1 cellular context compared by ENCODE assay signal in the genomic region with DNA sequence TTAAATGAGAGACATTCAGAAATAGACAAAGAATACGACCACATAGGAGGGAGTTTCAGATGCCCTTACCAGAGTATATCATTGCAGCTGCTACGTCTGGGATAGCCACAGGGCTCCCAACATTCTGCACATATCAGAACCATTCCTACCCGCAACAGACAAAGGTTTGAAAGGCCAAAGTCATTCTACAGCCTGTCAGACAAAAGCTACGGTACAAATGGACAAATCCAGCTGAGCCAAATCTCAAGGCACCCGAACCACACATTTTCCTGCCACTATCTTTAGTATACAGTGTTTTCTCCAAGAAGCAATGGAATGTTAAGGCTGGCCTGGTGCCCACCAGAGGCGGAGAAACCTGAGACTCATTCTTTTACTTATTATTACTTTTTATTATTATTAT.
TF ChIP-seq lines count a peak whose summit lies in the region.

No MANE protein-coding gene starts in this region.

TF ChIP-seq in H1, 55 proteins besides CTCF, POLR2A, EP300 and RAD21:
- TF ChIP-seq, protein P1, sequence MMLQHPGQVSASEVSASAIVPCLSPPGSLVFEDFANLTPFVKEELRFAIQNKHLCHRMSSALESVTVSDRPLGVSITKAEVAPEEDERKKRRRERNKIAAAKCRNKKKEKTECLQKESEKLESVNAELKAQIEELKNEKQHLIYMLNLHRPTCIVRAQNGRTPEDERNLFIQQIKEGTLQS (IDR thresholded peaks at IDR 0.05; ENCODE audit: insufficient read depth, low read depth, low read length): no peak
- TF ChIP-seq CHD2 (IDR thresholded peaks at IDR 0.05; ENCODE audit: low read length) (no peak), SP4 (IDR thresholded peaks at IDR 0.05; ENCODE audit: low read length) (no peak), SAP30 (IDR thresholded peaks at IDR 0.05; ENCODE audit: insufficient read depth, insufficient replicate concordance, low read length) (no peak), CBX5 (IDR thresholded peaks at IDR 0.05; ENCODE audit: low read depth, low read length) (no peak), TCF12 (IDR thresholded peaks at IDR 0.05; ENCODE audit: low read depth, low read length) (no peak), RXRA (IDR thresholded peaks at IDR 0.05; ENCODE audit: insufficient read depth, low read depth, low read length) (no peak), NANOG (IDR thresholded peaks at IDR 0.05; ENCODE audit: insufficient read depth, low read depth, low read length, poor library complexity, severe bottlenecking) (no peak), BCL11A (IDR thresholded peaks at IDR 0.05; ENCODE audit: low read depth in 2 of 2, low read length in 2 of 2) (no peak)
- TF ChIP-seq, protein P2, sequence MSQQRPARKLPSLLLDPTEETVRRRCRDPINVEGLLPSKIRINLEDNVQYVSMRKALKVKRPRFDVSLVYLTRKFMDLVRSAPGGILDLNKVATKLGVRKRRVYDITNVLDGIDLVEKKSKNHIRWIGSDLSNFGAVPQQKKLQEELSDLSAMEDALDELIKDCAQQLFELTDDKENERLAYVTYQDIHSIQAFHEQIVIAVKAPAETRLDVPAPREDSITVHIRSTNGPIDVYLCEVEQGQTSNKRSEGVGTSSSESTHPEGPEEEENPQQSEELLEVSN (IDR thresholded peaks at IDR 0.05): no peak
- TF ChIP-seq, protein P3, sequence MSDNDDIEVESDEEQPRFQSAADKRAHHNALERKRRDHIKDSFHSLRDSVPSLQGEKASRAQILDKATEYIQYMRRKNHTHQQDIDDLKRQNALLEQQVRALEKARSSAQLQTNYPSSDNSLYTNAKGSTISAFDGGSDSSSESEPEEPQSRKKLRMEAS (IDR thresholded peaks at IDR 0.05): no peak
